In genomic region chr4:145380123-145380522, GRCh38 we compare ENCODE assay signal across 17 cellular contexts.
A peak's percentile ranks its signal among the peaks of the same experiment; 100 is the strongest.
DNase-seq lines count a peak whose midpoint lies in the region; ATAC-seq and TF ChIP-seq lines count a peak whose summit lies in the region.
"Had no signal": no experiment of that assay in that cellular context is flagged by ENCODE, and none has a peak within 500 bp of the region (broad histone marks: within the 10 kb centered on the region; RNA-seq: fewer than 3 reads in every experiment).

No MANE protein-coding gene starts in this region.

- no peaks in the 10 kb centered on the region for H3K4me1 ChIP-seq in PC-3 (ENCODE audit: insufficient read depth, low read length)
- H3K4me1 ChIP-seq in mammary epithelial cell (ENCODE audit: insufficient read depth, low read length), result no peaks in the 10 kb centered on the region

- no peak overlapping the region for H3K4me2 ChIP-seq in PC-3 (ENCODE audit: low read length)
- no peak overlapping the region for H3K4me2 ChIP-seq in mammary epithelial cell (ENCODE audit: insufficient read depth, low read depth, low read length)
- H3K4me2 ChIP-seq: GM23338 had no signal

- ATAC-seq in PC-3 (no peak), esophagus mucosa (peak; percentile 53), HG02852 (IDR thresholded peaks at IDR 0.05; ENCODE audit: unreplicated experiment) (no peak), left ventricle myocardium superior (no peak)
- ATAC-seq: GM23338, HCT116 had no signal

- intact Hi-C loops in PC-3 (cut with micrococcal nuclease) (no loop called here), mammary epithelial cell (cut with micrococcal nuclease) (no loop called here), left ventricle myocardium superior (cut with micrococcal nuclease) (no loop called here)

- H2AFZ ChIP-seq in PC-3 (ENCODE audit: low read length), result no peak overlapping the region
- no peak overlapping the region for H2AFZ ChIP-seq in mammary epithelial cell (ENCODE audit: low read depth, low read length)
- H2AFZ ChIP-seq: GM23338 had no signal

- H3K79me2 ChIP-seq in PC-3 (ENCODE audit: low read length) (no peaks in the 10 kb centered on the region), mammary epithelial cell (ENCODE audit: insufficient read depth, low read length) (no peaks in the 10 kb centered on the region)

- DNase-seq in PC-3 (peak; percentile 48), mammary epithelial cell (peak; percentile 13), renal cortical epithelial cell (ENCODE audit: low read depth) (peak; percentile 78), left ventricle myocardium superior (no peak)
- DNase-seq in activated CD8-positive, alpha-beta memory T cell treated with anti-CD3 and anti-CD28 coated beads for 24 hours, result no peak
- DNase-seq: C1 segment of cervical spinal cord; Calu3; CD4-positive, alpha-beta memory T cell; COR-L47; DMS53; DMS79 treated with DMSO at 0.1 percent for 48 hours; GF-D8; H9 had no signal

- POLR2A ChIA-PET in PC-3 (lab: Charles Lee; ENCODE audit: unreplicated experiment), result no interaction called here

- BruUV-seq in PC-3 (replicated peaks; lab: Mats Ljungman, UMichigan) (no TSS peak), mammary epithelial cell (replicated peaks; lab: Mats Ljungman, UMichigan) (no TSS peak)

- H3F3A ChIP-seq in PC-3 (ENCODE audit: low read length, unreplicated experiment), result no peaks in the 10 kb centered on the region

- H3K4me3 ChIP-seq in PC-3 (ENCODE audit: low read length), result no peak overlapping the region
- no peak overlapping the region for H3K4me3 ChIP-seq in mammary epithelial cell (replicated peaks in 1 of 3; ENCODE audit: insufficient read depth in 1 of 3, low read depth in 2 of 3, low read length in 3 of 3)
- H3K4me3 ChIP-seq: GM23338 had no signal

- no peaks in the 10 kb centered on the region for H3K36me3 ChIP-seq in PC-3 (ENCODE audit: low read depth, low read length)
- H3K36me3 ChIP-seq in mammary epithelial cell (ENCODE audit: insufficient read depth, low read length), result no peaks in the 10 kb centered on the region

- CTCF ChIA-PET in PC-3 (lab: Charles Lee), result no interaction called here
- CTCF ChIA-PET in mammary epithelial cell (lab: Charles Lee; ENCODE audit: low non-redundant PET), result no interaction called here

- dilution Hi-C loops in mammary epithelial cell (cut with HindIII; ENCODE audit: low sequenced_read_pairs), result no loop called here

- no peaks in the 10 kb centered on the region for H3K9me3 ChIP-seq in PC-3 (ENCODE audit: low read length)
- H3K9me3 ChIP-seq in mammary epithelial cell (replicated peaks; ENCODE audit: insufficient read depth, low read length), result no peaks in the 10 kb centered on the region

- no peak overlapping the region for H3K27ac ChIP-seq in PC-3 (ENCODE audit: low read length)
- H3K27ac ChIP-seq in mammary epithelial cell (ENCODE audit: insufficient read depth, low read depth, low read length), result no peak overlapping the region

- H4K20me1 ChIP-seq in PC-3 (ENCODE audit: low read length) (no peaks in the 10 kb centered on the region), mammary epithelial cell (ENCODE audit: insufficient read depth, low read length) (no peaks in the 10 kb centered on the region)

- H3K9me2 ChIP-seq in PC-3 (replicated peaks; ENCODE audit: low read length), result no peaks in the 10 kb centered on the region

- TF ChIP-seq CTCF in PC-3 (conservative IDR thresholded peaks at IDR 0.05; ENCODE audit: low read depth, low read length) (no peak), mammary epithelial cell (conservative IDR thresholded peaks at IDR 0.05 in 1 of 2, IDR thresholded peaks at IDR 0.05 in 1 of 2; ENCODE audit: extremely low read depth in 1 of 2, insufficient read depth in 1 of 2, low read depth in 1 of 2, low read length in 2 of 2) (no peak)

- H3K27me3 ChIP-seq in PC-3 (ENCODE audit: low read length), result peaks cover 4% of the 10 kb centered on the region; the same call in 1 of the 2 replicates
- peaks cover 4% of the 10 kb centered on the region for H3K27me3 ChIP-seq in mammary epithelial cell (ENCODE audit: insufficient read depth, low read length)

- H3K9ac ChIP-seq in PC-3 (ENCODE audit: low read length) (no peak overlapping the region), mammary epithelial cell (ENCODE audit: insufficient read depth, low read length) (no peak overlapping the region)

- in situ Hi-C loops in mammary epithelial cell (cut with MboI; ENCODE audit: low sequenced_read_pairs in 2 of 2), result no loop called here

Comparison
In these comparisons a context has a peak if more than half of its experiments do, and no peak if none do; other contexts are left out.
1. DNase-seq: peak in PC-3 (single experiment), mammary epithelial cell (single experiment) and renal cortical epithelial cell (single experiment); none in activated CD8-positive, alpha-beta memory T cell treated with anti-CD3 and anti-CD28 coated beads for 24 hours (single experiment) and left ventricle myocardium superior (single experiment).